In the genomic region with DNA sequence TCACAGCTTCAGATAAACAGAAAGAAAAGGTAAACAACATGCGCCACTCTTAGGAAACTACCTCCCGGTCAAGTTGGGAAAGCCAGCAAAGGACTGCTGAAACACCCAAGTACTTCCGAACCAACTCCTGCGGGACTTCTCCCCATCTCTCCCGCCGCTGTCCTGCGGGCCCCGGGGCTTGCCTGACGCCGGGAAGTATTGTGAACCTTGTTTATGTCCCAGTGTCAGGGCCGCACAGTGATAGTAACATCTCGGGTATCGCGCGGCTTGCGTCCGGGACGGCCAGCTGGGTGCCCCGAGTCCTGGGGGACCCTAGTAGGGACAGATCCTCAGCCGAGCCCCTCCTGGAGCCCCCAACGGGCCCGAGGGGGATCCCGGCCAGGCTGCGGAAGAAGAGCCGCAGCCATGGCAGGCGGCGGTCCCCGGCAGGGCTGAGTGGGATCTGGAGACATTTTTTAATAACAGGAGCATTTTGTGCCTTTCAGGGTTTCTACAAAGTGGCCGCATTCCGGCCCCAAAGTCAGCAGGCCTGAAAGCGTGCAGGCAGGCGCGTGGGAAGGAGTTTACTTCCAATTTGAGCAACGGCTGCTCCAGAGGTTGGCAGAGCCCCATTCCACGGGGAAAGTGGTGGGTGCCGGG, we compare ENCODE assay signal across 1 cellular context.
TF ChIP-seq lines count a peak whose summit lies in the region.

No MANE protein-coding gene starts in this region.

TF ChIP-seq in HepG2, 621 proteins besides CTCF, POLR2A, EP300 and RAD21 (continued from another document and continues in another):
- TF ChIP-seq HOXA3 (CRISPR knock-in tag; IDR thresholded peaks at IDR 0.05) (0 out of 2 replicates have a peak, but pooled peaks have one; percentile 4), MXI1 (IDR thresholded peaks at IDR 0.05; ENCODE audit: borderline replicate concordance, low read depth, low read length) (peak; percentile 61; the same call in 1 of the 3 replicates), ZBTB8A (CRISPR knock-in tag; IDR thresholded peaks at IDR 0.05; ENCODE audit: borderline replicate concordance, low read depth) (0 out of 2 replicates have a peak, but pooled peaks have one; percentile 48), PCBP1 (IDR thresholded peaks at IDR 0.05; ENCODE audit: borderline replicate concordance, low read depth, low read length) (peak; percentile 9; the same call in 1 of the 2 replicates), ZNF709 (CRISPR knock-in tag; IDR thresholded peaks at IDR 0.05) (0 out of 2 replicates have a peak, but pooled peaks have one; percentile 38), ZC3H13 (CRISPR knock-in tag; IDR thresholded peaks at IDR 0.05) (0 out of 2 replicates have a peak, but pooled peaks have one; percentile 16), ZNF274 (CRISPR knock-in tag; IDR thresholded peaks at IDR 0.05) (0 out of 2 replicates have a peak, but pooled peaks have one; percentile 13), HMG20B (CRISPR knock-in tag; conservative IDR thresholded peaks at IDR 0.05) (no peak), ZNF430 (CRISPR knock-in tag; IDR thresholded peaks at IDR 0.05) (no peak), KLF6 (CRISPR knock-in tag; IDR thresholded peaks at IDR 0.05) (0 out of 2 replicates have a peak, but pooled peaks have one; percentile 50), POLR2AphosphoS5 (IDR thresholded peaks at IDR 0.05; ENCODE audit: low read depth, low read length) (peak; percentile 35; the same call in 1 of the 2 replicates), ETV5 (CRISPR knock-in tag; IDR thresholded peaks at IDR 0.05; ENCODE audit: borderline replicate concordance) (0 out of 2 replicates have a peak, but pooled peaks have one; percentile 13), YEATS4 (CRISPR knock-in tag; IDR thresholded peaks at IDR 0.05; ENCODE audit: borderline replicate concordance) (peak; percentile 64), ELF1 (CRISPR knock-in tag; IDR thresholded peaks at IDR 0.05) (0 out of 2 replicates have a peak, but pooled peaks have one; percentile 11), ZNF687 (CRISPR knock-in tag; IDR thresholded peaks at IDR 0.05) (peak; percentile 1; the same call in 1 of the 2 replicates), THAP9 (CRISPR knock-in tag; IDR thresholded peaks at IDR 0.05; ENCODE audit: borderline replicate concordance) (peak; percentile 17; the same call in 1 of the 2 replicates), TFAP4 (IDR thresholded peaks at IDR 0.05; ENCODE audit: borderline replicate concordance, low read depth) (peak; percentile 77; the same call in 1 of the 2 replicates), SATB2 (CRISPR knock-in tag; IDR thresholded peaks at IDR 0.05) (peak; percentile 32; the same call in 1 of the 2 replicates), ATF3 (CRISPR knock-in tag; IDR thresholded peaks at IDR 0.05) (no peak), MTA1 (CRISPR knock-in tag; IDR thresholded peaks at IDR 0.05; ENCODE audit: borderline replicate concordance) (no peak), ZNF674 (CRISPR knock-in tag; IDR thresholded peaks at IDR 0.05; ENCODE audit: low read depth) (0 out of 2 replicates have a peak, but pooled peaks have one; percentile 60), SP140L (CRISPR knock-in tag; IDR thresholded peaks at IDR 0.05; ENCODE audit: borderline replicate concordance) (no peak), SIN3A (IDR thresholded peaks at IDR 0.05; ENCODE audit: borderline replicate concordance, low read depth, low read length) (peak; percentile 83), NFYB (CRISPR knock-in tag; IDR thresholded peaks at IDR 0.05) (no peak), PHF8 (CRISPR knock-in tag; IDR thresholded peaks at IDR 0.05) (peak; percentile 76; the same call in 1 of the 2 replicates), CREB3 (CRISPR knock-in tag; IDR thresholded peaks at IDR 0.05) (no peak), ARID4A (CRISPR knock-in tag; IDR thresholded peaks at IDR 0.05; ENCODE audit: borderline replicate concordance) (peak; percentile 55)
- TF ChIP-seq, protein P1, sequence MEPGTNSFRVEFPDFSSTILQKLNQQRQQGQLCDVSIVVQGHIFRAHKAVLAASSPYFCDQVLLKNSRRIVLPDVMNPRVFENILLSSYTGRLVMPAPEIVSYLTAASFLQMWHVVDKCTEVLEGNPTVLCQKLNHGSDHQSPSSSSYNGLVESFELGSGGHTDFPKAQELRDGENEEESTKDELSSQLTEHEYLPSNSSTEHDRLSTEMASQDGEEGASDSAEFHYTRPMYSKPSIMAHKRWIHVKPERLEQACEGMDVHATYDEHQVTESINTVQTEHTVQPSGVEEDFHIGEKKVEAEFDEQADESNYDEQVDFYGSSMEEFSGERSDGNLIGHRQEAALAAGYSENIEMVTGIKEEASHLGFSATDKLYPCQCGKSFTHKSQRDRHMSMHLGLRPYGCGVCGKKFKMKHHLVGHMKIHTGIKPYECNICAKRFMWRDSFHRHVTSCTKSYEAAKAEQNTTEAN (CRISPR knock-in tag; conservative IDR thresholded peaks at IDR 0.05), result 0 out of 2 replicates have a peak, but pooled peaks have one; percentile 18
- TF ChIP-seq, protein P2, sequence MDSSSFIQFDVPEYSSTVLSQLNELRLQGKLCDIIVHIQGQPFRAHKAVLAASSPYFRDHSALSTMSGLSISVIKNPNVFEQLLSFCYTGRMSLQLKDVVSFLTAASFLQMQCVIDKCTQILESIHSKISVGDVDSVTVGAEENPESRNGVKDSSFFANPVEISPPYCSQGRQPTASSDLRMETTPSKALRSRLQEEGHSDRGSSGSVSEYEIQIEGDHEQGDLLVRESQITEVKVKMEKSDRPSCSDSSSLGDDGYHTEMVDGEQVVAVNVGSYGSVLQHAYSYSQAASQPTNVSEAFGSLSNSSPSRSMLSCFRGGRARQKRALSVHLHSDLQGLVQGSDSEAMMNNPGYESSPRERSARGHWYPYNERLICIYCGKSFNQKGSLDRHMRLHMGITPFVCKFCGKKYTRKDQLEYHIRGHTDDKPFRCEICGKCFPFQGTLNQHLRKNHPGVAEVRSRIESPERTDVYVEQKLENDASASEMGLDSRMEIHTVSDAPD (CRISPR knock-in tag; IDR thresholded peaks at IDR 0.05), result 0 out of 2 replicates have a peak, but pooled peaks have one; percentile 11
- TF ChIP-seq, protein P3, sequence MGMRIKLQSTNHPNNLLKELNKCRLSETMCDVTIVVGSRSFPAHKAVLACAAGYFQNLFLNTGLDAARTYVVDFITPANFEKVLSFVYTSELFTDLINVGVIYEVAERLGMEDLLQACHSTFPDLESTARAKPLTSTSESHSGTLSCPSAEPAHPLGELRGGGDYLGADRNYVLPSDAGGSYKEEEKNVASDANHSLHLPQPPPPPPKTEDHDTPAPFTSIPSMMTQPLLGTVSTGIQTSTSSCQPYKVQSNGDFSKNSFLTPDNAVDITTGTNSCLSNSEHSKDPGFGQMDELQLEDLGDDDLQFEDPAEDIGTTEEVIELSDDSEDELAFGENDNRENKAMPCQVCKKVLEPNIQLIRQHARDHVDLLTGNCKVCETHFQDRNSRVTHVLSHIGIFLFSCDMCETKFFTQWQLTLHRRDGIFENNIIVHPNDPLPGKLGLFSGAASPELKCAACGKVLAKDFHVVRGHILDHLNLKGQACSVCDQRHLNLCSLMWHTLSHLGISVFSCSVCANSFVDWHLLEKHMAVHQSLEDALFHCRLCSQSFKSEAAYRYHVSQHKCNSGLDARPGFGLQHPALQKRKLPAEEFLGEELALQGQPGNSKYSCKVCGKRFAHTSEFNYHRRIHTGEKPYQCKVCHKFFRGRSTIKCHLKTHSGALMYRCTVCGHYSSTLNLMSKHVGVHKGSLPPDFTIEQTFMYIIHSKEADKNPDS (CRISPR knock-in tag; IDR thresholded peaks at IDR 0.05), result 0 out of 2 replicates have a peak, but pooled peaks have one; percentile 10
- TF ChIP-seq, protein P4, sequence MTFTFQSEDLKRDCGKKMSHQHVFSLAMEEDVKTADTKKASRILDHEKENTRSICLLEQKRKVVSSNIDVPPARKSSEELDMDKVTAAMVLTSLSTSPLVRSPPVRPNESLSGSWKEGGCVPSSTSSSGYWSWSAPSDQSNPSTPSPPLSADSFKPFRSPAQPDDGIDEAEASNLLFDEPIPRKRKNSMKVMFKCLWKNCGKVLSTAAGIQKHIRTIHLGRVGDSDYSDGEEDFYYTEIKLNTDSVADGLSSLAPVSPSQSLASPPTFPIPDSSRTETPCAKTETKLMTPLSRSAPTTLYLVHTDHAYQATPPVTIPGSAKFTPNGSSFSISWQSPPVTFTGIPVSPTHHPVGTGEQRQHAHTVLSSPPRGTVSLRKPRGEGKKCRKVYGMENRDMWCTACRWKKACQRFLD (CRISPR knock-in tag; IDR thresholded peaks at IDR 0.05; ENCODE audit: borderline replicate concordance), result 0 out of 2 replicates have a peak, but pooled peaks have one; percentile 24
